ENCODE assay signal across 17 cellular contexts in the genomic region with DNA sequence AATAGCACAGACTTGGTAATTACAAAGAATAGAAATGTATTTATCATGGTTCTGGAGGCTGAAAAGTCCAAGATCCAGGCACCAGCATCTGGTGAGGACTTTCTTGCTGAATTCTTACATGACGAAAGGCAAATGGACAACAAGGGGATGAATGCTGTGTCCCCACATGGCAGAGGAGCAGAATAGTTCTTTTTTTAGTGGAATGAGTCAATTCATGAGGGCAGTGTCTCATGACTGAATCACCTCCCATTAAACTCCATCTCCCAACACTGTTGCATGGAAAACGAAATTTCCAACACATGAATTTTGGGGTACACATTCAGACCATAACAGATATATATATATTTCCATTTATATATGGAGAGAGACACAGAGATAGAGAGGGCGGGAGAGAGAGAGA.
"Had no signal": no experiment of that assay in that cellular context is flagged by ENCODE, and none has a peak within 500 bp of the region (broad histone marks: within the 10 kb centered on the region; RNA-seq: fewer than 3 reads in every experiment).

No MANE protein-coding gene starts in this region.

- H3K27ac ChIP-seq: coronary artery, heart right ventricle, neutrophil, skin epidermis, suprapubic skin, thyroid gland, upper lobe of left lung, uterus had no signal

- H3K36me3 ChIP-seq: heart right ventricle, neutrophil, suprapubic skin, thyroid gland, upper lobe of left lung, uterus had no signal

- H3K4me3 ChIP-seq: coronary artery, heart right ventricle, skin epidermis, suprapubic skin, thyroid gland, upper lobe of left lung, uterus had no signal

- DNase-seq: effector CD8-positive, alpha-beta T cell; heart right ventricle; hypothalamus; kidney glomerular epithelial cell; naive thymus-derived CD8-positive, alpha-beta T cell; posterior cingulate gyrus; stimulated activated CD4-positive, alpha-beta T cell treated with anti-CD3 and anti-CD28 coated beads, Interleukin-2, amount 100 ng/mL, for 24 hours; stimulated activated CD4-positive, alpha-beta T cell treated with anti-CD3 and anti-CD28 coated beads, Interleukin-4, amount 100 ng/mL, for 4 hours; stimulated activated naive CD4-positive, alpha-beta T cell; thyroid gland; upper lobe of left lung; uterus had no signal

- H3K4me1 ChIP-seq: heart right ventricle, suprapubic skin, thyroid gland, upper lobe of left lung, uterus had no signal

- H3K27me3 ChIP-seq: heart right ventricle, neutrophil, suprapubic skin, thyroid gland, upper lobe of left lung, uterus had no signal

- H3K9me3 ChIP-seq: neutrophil, suprapubic skin, thyroid gland, upper lobe of left lung, uterus had no signal

- ATAC-seq: heart right ventricle; naive thymus-derived CD8-positive, alpha-beta T cell; sciatic nerve had no signal
